In the genomic region with DNA sequence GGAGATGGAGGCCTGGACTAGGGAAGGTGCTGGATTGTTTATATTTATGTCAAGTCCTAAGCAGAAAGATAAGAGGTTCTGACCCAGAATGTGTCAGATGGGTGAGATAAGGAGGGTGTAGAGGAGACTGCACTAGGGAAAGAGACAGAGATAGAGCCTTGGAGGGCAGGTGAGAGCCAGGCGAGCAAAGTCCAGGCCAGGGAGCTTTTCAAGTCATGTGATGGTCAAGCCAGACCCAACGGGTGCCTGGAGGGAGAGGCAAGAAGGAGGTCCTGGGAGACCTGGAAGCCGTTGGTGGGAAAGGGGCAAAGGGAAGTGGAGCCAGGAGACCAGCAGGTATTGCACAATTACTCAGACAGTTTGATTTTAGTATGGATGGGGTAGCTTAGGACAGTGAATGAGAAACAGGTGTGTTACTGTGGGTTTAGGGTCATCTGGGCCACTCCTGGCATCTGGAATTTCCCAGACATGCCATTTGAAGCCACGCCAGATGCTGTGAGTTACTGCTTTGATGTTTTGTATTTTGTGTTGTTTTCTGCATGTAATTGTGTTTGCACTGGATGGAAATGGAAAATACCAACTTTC, we compare ENCODE assay signal across 16 cellular contexts. TPM values are rescaled to one million over a fixed set of nuclear protein-coding genes. Genes with fewer than 3 reads are reported as not detected.
DNase-seq lines count a peak whose midpoint lies in the region; TF ChIP-seq lines count a peak whose summit lies in the region.
"Had no signal": no experiment of that assay in that cellular context is flagged by ENCODE, and none has a peak within 500 bp of the region (broad histone marks: within the 10 kb centered on the region; RNA-seq: fewer than 3 reads in every experiment).

No MANE protein-coding gene starts in this region.

- peaks cover 28% of the 10 kb centered on the region for H3K36me3 Mint-ChIP-seq in activated naive CD4-positive, alpha-beta T cell treated with anti-CD3 and anti-CD28 coated beads, Interleukin-2, amount 10 ng/mL, durations not matched to agents 7 days and 5 days
- peaks cover 32% of the 10 kb centered on the region for H3K36me3 Mint-ChIP-seq in endodermal cell (ENCODE audit: low read depth)

- no peaks in the 10 kb centered on the region for H3K27me3 Mint-ChIP-seq in activated naive CD4-positive, alpha-beta T cell treated with anti-CD3 and anti-CD28 coated beads, Interleukin-2, amount 10 ng/mL, durations not matched to agents 7 days and 5 days
- H3K27me3 Mint-ChIP-seq in endodermal cell (ENCODE audit: insufficient read depth) = no peaks in the 10 kb centered on the region

- no peaks in the 10 kb centered on the region for H3K9me3 Mint-ChIP-seq in activated naive CD4-positive, alpha-beta T cell treated with anti-CD3 and anti-CD28 coated beads, Interleukin-2, amount 10 ng/mL, durations not matched to agents 7 days and 5 days
- no peaks in the 10 kb centered on the region for H3K9me3 Mint-ChIP-seq in endodermal cell
- H3K9me3 Mint-ChIP-seq: neural crest cell had no signal

- H3K4me1 ChIP-seq in endodermal cell (ENCODE audit: control insufficient read depth, insufficient read depth, low read length) = no peaks in the 10 kb centered on the region

- H3K9ac ChIP-seq in endodermal cell (ENCODE audit: extremely low read depth, low read length, poor library complexity, severe bottlenecking) = no peak overlapping the region

- DNase-seq in activated naive CD4-positive, alpha-beta T cell treated with anti-CD3 and anti-CD28 coated beads, Interleukin-2, amount 10 ng/mL, durations not matched to agents 7 days and 5 days = no peak
- DNase-seq in activated naive CD4-positive, alpha-beta T cell treated with anti-CD3 and anti-CD28 coated beads, Interleukin-2, amount 50 U/mL, for 16 hours = no peak
- peak; percentile 35 for DNase-seq in RPMI7951 (ENCODE audit: low read depth)
- no peak for DNase-seq in endodermal cell
- peak; percentile 26 for DNase-seq in renal cortical epithelial cell (ENCODE audit: low read depth)
- no peak for DNase-seq in DMS153 (lab: John Stamatoyannopoulos, UW)
- no peak for DNase-seq in stimulated activated CD4-positive, alpha-beta T cell treated with anti-CD3 and anti-CD28 coated beads, Interleukin-2, amount 100 ng/mL, for 48 hours
- DNase-seq in glomerular visceral epithelial cell (ENCODE audit: extremely low spot score) = no peak
- DNase-seq: activated gamma-delta T cell treated with Interleukin-2 at 50 U/mL for 16 hours; effector CD8-positive, alpha-beta T cell; foreskin melanocyte; NCI-H1092 treated with DMSO at 0.1 percent for 48 hours; SIG-M5; stimulated activated CD4-positive, alpha-beta T cell treated with anti-CD3 and anti-CD28 coated beads, Interleukin-4, amount 100 ng/mL, for 24 hours had no signal

- no peaks in the 10 kb centered on the region for H3K27me3 ChIP-seq in endodermal cell (ENCODE audit: control insufficient read depth, insufficient read depth, low read length, poor library complexity, severe bottlenecking)
- H3K27me3 ChIP-seq: cardiac muscle cell had no signal

- peaks cover 40% of the 10 kb centered on the region for H3K36me3 ChIP-seq in endodermal cell (ENCODE audit: control insufficient read depth, insufficient read depth, low read length)

- H3K27ac ChIP-seq in endodermal cell (ENCODE audit: low read depth, low read length) = no peak overlapping the region
- H3K27ac ChIP-seq: cardiac muscle cell had no signal

- peak overlapping the region; percentile 47 for H3K27ac Mint-ChIP-seq in activated naive CD4-positive, alpha-beta T cell treated with anti-CD3 and anti-CD28 coated beads, Interleukin-2, amount 10 ng/mL, durations not matched to agents 7 days and 5 days
- peak overlapping the region; percentile 46 for H3K27ac Mint-ChIP-seq in endodermal cell

- H3K4me3 Mint-ChIP-seq in activated naive CD4-positive, alpha-beta T cell treated with anti-CD3 and anti-CD28 coated beads, Interleukin-2, amount 10 ng/mL, durations not matched to agents 7 days and 5 days = no peak overlapping the region
- H3K4me3 Mint-ChIP-seq in endodermal cell = no peak overlapping the region
- H3K4me3 Mint-ChIP-seq: neural crest cell had no signal

- no peak overlapping the region for H3K4me3 ChIP-seq in endodermal cell (ENCODE audit: low read length)
- H3K4me3 ChIP-seq: cardiac muscle cell had no signal

- no peak for TF ChIP-seq CTCF in endodermal cell (conservative IDR thresholded peaks at IDR 0.05)

- no peaks in the 10 kb centered on the region for H3K9me3 ChIP-seq in endodermal cell (ENCODE audit: control insufficient read depth, low read length)

- H3K4me1 Mint-ChIP-seq in activated naive CD4-positive, alpha-beta T cell treated with anti-CD3 and anti-CD28 coated beads, Interleukin-2, amount 10 ng/mL, durations not matched to agents 7 days and 5 days = peaks cover 44% of the 10 kb centered on the region
- H3K4me1 Mint-ChIP-seq in endodermal cell = peaks cover 21% of the 10 kb centered on the region

- WGBS in endodermal cell (ENCODE audit: insufficient coverage in 1 of 2, insufficient read length in 1 of 2), 2 experiments = 70 to 93% methylated on average over 2 to 4 of the region's 4 CpGs

- CTCF ChIA-PET in activated naive CD4-positive, alpha-beta T cell treated with anti-CD3 and anti-CD28 coated beads, Interleukin-2, amount 10 ng/mL, durations not matched to agents 7 days and 5 days (lab: Charles Lee) = interaction anchor here (0.6 to 0.7 kb wide), 2 partner anchors 226 to 262 kb away, joined by 3 read pairs; no protein-coding TSS in a partner anchor

RNA-seq across cellular contexts. Expression of gene SECISBP2, which starts 5.0 kb away (rescaled TPM):
- 10.0 and 11.1 TPM in 2 replicates for total RNA-seq in RPMI7951 (2014; rRNA removed; shearing (Covaris generic))
- total RNA-seq in endodermal cell = 10 to 100 TPM; 55.7 to 56.0 TPM
- polyA plus RNA-seq in endodermal cell (2013, experiment 1 of 2) = 56.8 TPM
- polyA plus RNA-seq in endodermal cell (2013, experiment 2 of 2) = 48.8 TPM
- 23.8 and 41.0 TPM in 2 replicates for total RNA-seq in renal cortical epithelial cell

RNA-seq across cellular contexts. Expression of gene CKS2, which starts 12.4 kb away (rescaled TPM):
- 934 and 1,193 TPM in 2 replicates for total RNA-seq in RPMI7951 (2014; rRNA removed; shearing (Covaris generic))
- total RNA-seq in endodermal cell (100 to 1,000 TPM; 163 to 209 TPM), renal cortical epithelial cell (69.7 and 208 TPM in 2 replicates)
- 377 TPM for polyA plus RNA-seq in endodermal cell (2013, experiment 1 of 2)
- polyA plus RNA-seq in endodermal cell (2013, experiment 2 of 2) = 393 TPM

Comparison
In these comparisons a context has a peak if more than half of its experiments do, and no peak if none do; other contexts are left out.
1. DNase-seq: peak in RPMI7951 (single experiment) and renal cortical epithelial cell (single experiment); none in activated naive CD4-positive, alpha-beta T cell treated with anti-CD3 and anti-CD28 coated beads, Interleukin-2, amount 10 ng/mL, durations not matched to agents 7 days and 5 days (single experiment), activated naive CD4-positive, alpha-beta T cell treated with anti-CD3 and anti-CD28 coated beads, Interleukin-2, amount 50 U/mL, for 16 hours (single experiment), endodermal cell (single experiment), DMS153 (single experiment), stimulated activated CD4-positive, alpha-beta T cell treated with anti-CD3 and anti-CD28 coated beads, Interleukin-2, amount 100 ng/mL, for 48 hours (0 of 2) and glomerular visceral epithelial cell (single experiment).